13 cellular contexts compared by ENCODE assay signal in the genomic region with DNA sequence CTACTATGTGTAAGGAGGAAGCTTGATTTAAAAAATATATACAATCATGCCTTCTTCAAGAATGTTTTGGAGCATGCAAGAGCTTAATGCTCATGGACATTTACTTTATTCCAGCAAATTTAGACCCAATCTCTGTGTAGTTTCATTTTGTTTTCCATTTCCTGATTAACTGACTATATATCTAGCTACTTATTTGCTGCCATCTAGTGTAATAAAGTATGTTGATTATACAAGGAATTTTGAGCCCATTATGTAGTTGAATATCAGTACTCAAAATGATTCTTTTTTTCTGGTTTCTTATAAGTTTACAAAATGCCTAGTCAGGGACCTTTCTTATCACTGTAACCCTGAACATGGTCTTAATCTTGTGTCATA.
DNase-seq lines count a peak whose midpoint lies in the region; ATAC-seq, FAIRE-seq and TF ChIP-seq lines count a peak whose summit lies in the region.
"Had no signal": no experiment of that assay in that cellular context is flagged by ENCODE, and none has a peak within 500 bp of the region (broad histone marks: within the 10 kb centered on the region; RNA-seq: fewer than 3 reads in every experiment).

No MANE protein-coding gene starts in this region.

- H3K4me1 Mint-ChIP-seq in effector memory CD8-positive, alpha-beta T cell (ENCODE audit: low read depth in 2 of 2), result peaks cover 3 to 4% of the 10 kb centered on the region in 2 donors
- H3K4me1 Mint-ChIP-seq: activated CD4-positive, alpha-beta T cell treated with anti-CD3 and anti-CD28 coated beads, Interleukin-2, amount 10 ng/mL, durations not matched to agents 24 days and 14 days; neural crest cell had no signal

- H3K4me1 ChIP-seq in mucosa of descending colon (ENCODE audit: low read depth), result no peaks in the 10 kb centered on the region

- no peak overlapping the region for H3K27ac Mint-ChIP-seq in effector memory CD8-positive, alpha-beta T cell
- H3K27ac Mint-ChIP-seq: activated CD4-positive, alpha-beta T cell treated with anti-CD3 and anti-CD28 coated beads, Interleukin-2, amount 10 ng/mL, durations not matched to agents 24 days and 14 days had no signal

- H3K9me3 ChIP-seq in mucosa of descending colon, result no peaks in the 10 kb centered on the region

- in situ Hi-C loops in ACHN (cut with HindIII; ENCODE audit: low pct_ligation_motif_present, low pct_unique_long_range_greater_than_20kb, low sequenced_read_pairs), result no loop called here

- ATAC-seq in effector memory CD8-positive, alpha-beta T cell (replicated peaks), result no peak
- ATAC-seq in HG02678 (IDR thresholded peaks at IDR 0.05; ENCODE audit: unreplicated experiment), result no peak
- ATAC-seq in mucosa of descending colon, result no peak
- ATAC-seq in HG02981 (IDR thresholded peaks at IDR 0.05; ENCODE audit: unreplicated experiment), result no peak

- DNase-seq in ACHN (peak; percentile 1), LoVo (ENCODE audit: low spot score) (peak; percentile 32), myocyte (ENCODE audit: low read depth) (peak; percentile 8), mucosa of descending colon (no peak), H54 (ENCODE audit: insufficient read length, low spot score) (no peak)
- DNase-seq in effector memory CD8-positive, alpha-beta T cell, result no peak
- DNase-seq: activated CD4-positive, alpha-beta T cell treated with anti-CD3 and anti-CD28 coated beads, Interleukin-2, amount 10 ng/mL, durations not matched to agents 24 days and 14 days; anterior cingulate cortex had no signal

- peaks cover 23 to 48% of the 10 kb centered on the region in 2 donors for H3K27me3 Mint-ChIP-seq in effector memory CD8-positive, alpha-beta T cell

- peak overlapping the region; percentile 24 to 38 for H3K4me3 Mint-ChIP-seq in effector memory CD8-positive, alpha-beta T cell
- H3K4me3 Mint-ChIP-seq: activated CD4-positive, alpha-beta T cell treated with anti-CD3 and anti-CD28 coated beads, Interleukin-2, amount 10 ng/mL, durations not matched to agents 24 days and 14 days; neural crest cell had no signal

- no peak overlapping the region for H3K4me3 ChIP-seq in mucosa of descending colon

- no peak for FAIRE-seq in H54 (lab: Jason Lieb, UNC)
- FAIRE-seq: GM18507, H1 had no signal

- intact Hi-C loops in mucosa of descending colon (cut with DNase I, micrococcal nuclease), result no loop called here

- no peaks in the 10 kb centered on the region for H3K36me3 ChIP-seq in mucosa of descending colon (ENCODE audit: low read depth)

- TF ChIP-seq CTCF in mucosa of descending colon (IDR thresholded peaks at IDR 0.05), result no peak

- no peak for TF ChIP-seq POLR2A in H54 (IDR thresholded peaks at IDR 0.05; ENCODE audit: low read depth, low read length)

- H3K36me3 Mint-ChIP-seq in effector memory CD8-positive, alpha-beta T cell (ENCODE audit: insufficient read depth), result no peaks in the 10 kb centered on the region

- H3K9me3 Mint-ChIP-seq in effector memory CD8-positive, alpha-beta T cell, result peaks cover 0 to 2% of the 10 kb centered on the region in 2 donors
- H3K9me3 Mint-ChIP-seq: activated CD4-positive, alpha-beta T cell treated with anti-CD3 and anti-CD28 coated beads, Interleukin-2, amount 10 ng/mL, durations not matched to agents 24 days and 14 days; neural crest cell had no signal

Comparison
In these comparisons a context has a peak if more than half of its experiments do, and no peak if none do; other contexts are left out.
1. DNase-seq: peak in ACHN (single experiment), LoVo (single experiment) and myocyte (single experiment); none in effector memory CD8-positive, alpha-beta T cell (0 of 3), mucosa of descending colon (0 of 3) and H54 (single experiment).